ENCODE assay signal across 10 cellular contexts in genomic region chr1:53656062-53656915, GRCh38.
DNase-seq lines count a peak whose midpoint lies in the region; ATAC-seq and TF ChIP-seq lines count a peak whose summit lies in the region.
"Had no signal": no experiment of that assay in that cellular context is flagged by ENCODE, and none has a peak within 500 bp of the region (broad histone marks: within the 10 kb centered on the region; RNA-seq: fewer than 3 reads in every experiment).

No MANE protein-coding gene starts in this region.

- H3K9me3 Mint-ChIP-seq in activated CD4-positive, alpha-beta T cell treated with anti-CD3 and anti-CD28 coated beads for 36 hours (ENCODE audit: low read depth) = no peaks in the 10 kb centered on the region
- H3K9me3 Mint-ChIP-seq: activated CD4-positive, alpha-beta T cell treated with anti-CD3 and anti-CD28 coated beads, Interleukin-2, amount 10 ng/mL, durations not matched to agents 24 days and 14 days had no signal

- in situ Hi-C loops in KBM-7 (cut with MboI; ENCODE audit: low pct_unique_long_range_greater_than_20kb, low sequenced_read_pairs) = no loop called here

- DNase-seq in COLO829 (ENCODE audit: low spot score) (peak; percentile 66), KBM-7 (peak; percentile 43), choroid plexus epithelial cell (ENCODE audit: low read depth) (peak; percentile 63), non-pigmented ciliary epithelial cell (ENCODE audit: low read depth) (peak; percentile 37), NCI-H2227 (lab: John Stamatoyannopoulos, UW; ENCODE audit: unreplicated experiment) (no peak)
- no peak for DNase-seq in activated CD4-positive, alpha-beta T cell treated with anti-CD3 and anti-CD28 coated beads for 36 hours
- DNase-seq: activated CD4-positive, alpha-beta T cell treated with anti-CD3 and anti-CD28 coated beads, Interleukin-2, amount 10 ng/mL, durations not matched to agents 24 days and 14 days; MG63 had no signal

- no peaks in the 10 kb centered on the region for H3K36me3 Mint-ChIP-seq in activated CD4-positive, alpha-beta T cell treated with anti-CD3 and anti-CD28 coated beads for 36 hours (ENCODE audit: low read depth)

- H3K4me3 ChIP-seq in choroid plexus epithelial cell (ENCODE audit: low read depth, low read length) = no peak overlapping the region
- H3K4me3 ChIP-seq: MG63 had no signal

- CTCF ChIA-PET in activated CD4-positive, alpha-beta T cell treated with anti-CD3 and anti-CD28 coated beads for 36 hours (lab: Charles Lee) = interaction anchor here (0.7 kb wide), 1 partner anchor 65 kb away, joined by 4 read pairs; no protein-coding TSS in a partner anchor

- no peak for TF ChIP-seq CTCF in choroid plexus epithelial cell (conservative IDR thresholded peaks at IDR 0.05; ENCODE audit: low read depth, low read length)

- intact Hi-C loops in activated CD4-positive, alpha-beta T cell treated with anti-CD3 and anti-CD28 coated beads for 36 hours (cut with DNase I, micrococcal nuclease) = no loop called here

- H3K27ac Mint-ChIP-seq in activated CD4-positive, alpha-beta T cell treated with anti-CD3 and anti-CD28 coated beads for 36 hours = no peak overlapping the region
- H3K27ac Mint-ChIP-seq: activated CD4-positive, alpha-beta T cell treated with anti-CD3 and anti-CD28 coated beads, Interleukin-2, amount 10 ng/mL, durations not matched to agents 24 days and 14 days had no signal

- POLR2A ChIA-PET in activated CD4-positive, alpha-beta T cell treated with anti-CD3 and anti-CD28 coated beads for 36 hours (lab: Charles Lee) = no interaction called here

- no peak for ATAC-seq in esophagus mucosa
- no peak for ATAC-seq in HG02885 (IDR thresholded peaks at IDR 0.05; ENCODE audit: poor library complexity, unreplicated experiment)
- ATAC-seq in activated CD4-positive, alpha-beta T cell treated with anti-CD3 and anti-CD28 coated beads for 36 hours = no peak

- peaks cover 9% of the 10 kb centered on the region for H3K27me3 Mint-ChIP-seq in activated CD4-positive, alpha-beta T cell treated with anti-CD3 and anti-CD28 coated beads for 36 hours

- no peaks in the 10 kb centered on the region for H3K4me1 Mint-ChIP-seq in activated CD4-positive, alpha-beta T cell treated with anti-CD3 and anti-CD28 coated beads for 36 hours
- H3K4me1 Mint-ChIP-seq: activated CD4-positive, alpha-beta T cell treated with anti-CD3 and anti-CD28 coated beads, Interleukin-2, amount 10 ng/mL, durations not matched to agents 24 days and 14 days had no signal

- no peak overlapping the region for H3K4me3 Mint-ChIP-seq in activated CD4-positive, alpha-beta T cell treated with anti-CD3 and anti-CD28 coated beads for 36 hours
- H3K4me3 Mint-ChIP-seq: activated CD4-positive, alpha-beta T cell treated with anti-CD3 and anti-CD28 coated beads, Interleukin-2, amount 10 ng/mL, durations not matched to agents 24 days and 14 days had no signal

Comparison
In these comparisons a context has a peak if more than half of its experiments do, and no peak if none do; other contexts are left out.
1. DNase-seq: peak in COLO829 (single experiment), KBM-7 (single experiment), choroid plexus epithelial cell (single experiment) and non-pigmented ciliary epithelial cell (single experiment); none in NCI-H2227 (single experiment) and activated CD4-positive, alpha-beta T cell treated with anti-CD3 and anti-CD28 coated beads for 36 hours (single experiment).